In the genomic region with DNA sequence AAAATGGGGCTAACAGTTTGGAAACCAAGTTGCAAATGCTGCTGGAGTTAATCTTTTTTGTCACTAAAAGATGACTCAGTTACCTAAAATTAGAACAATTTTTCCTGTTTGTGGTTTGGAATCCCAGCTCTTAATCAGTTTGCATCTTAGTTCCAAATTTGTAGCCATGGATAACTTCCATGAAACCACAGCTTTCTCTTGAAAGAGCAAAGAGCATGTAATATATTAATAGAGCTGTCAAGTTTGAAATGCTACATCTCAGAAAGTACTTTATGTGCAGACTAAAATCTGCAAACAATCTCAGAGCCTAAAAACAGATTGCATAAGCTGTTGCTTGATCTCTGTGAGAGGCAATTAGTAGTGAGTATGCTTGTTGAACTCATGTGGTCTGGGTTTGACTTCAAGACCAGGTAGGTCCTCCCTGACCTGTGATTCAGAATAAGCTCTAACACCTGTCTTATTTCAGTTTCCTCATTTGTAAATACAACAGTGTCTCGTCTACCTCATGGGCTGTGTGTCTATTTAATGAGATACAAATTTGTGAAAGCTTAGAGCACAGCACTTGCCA, we compare ENCODE assay signal across 12 cellular contexts. TPM values are rescaled to one million over a fixed set of nuclear protein-coding genes. Genes with fewer than 3 reads are reported as not detected.
DNase-seq lines count a peak whose midpoint lies in the region; ATAC-seq, FAIRE-seq and TF ChIP-seq lines count a peak whose summit lies in the region.
"Had no signal": no experiment of that assay in that cellular context is flagged by ENCODE, and none has a peak within 500 bp of the region (broad histone marks: within the 10 kb centered on the region; RNA-seq: fewer than 3 reads in every experiment).

No MANE protein-coding gene starts in this region.

- intact Hi-C loops in endothelial cell of umbilical vein (cut with micrococcal nuclease), result no loop called here

- BruUV-seq in endothelial cell of umbilical vein (replicated peaks; lab: Mats Ljungman, UMichigan), result no TSS peak

- no peak for ATAC-seq in GM19395 (IDR thresholded peaks at IDR 0.05; ENCODE audit: unreplicated experiment)

- TF ChIP-seq CTCF in AG09319 (IDR thresholded peaks at IDR 0.05; ENCODE audit: low read depth, low read length) (no peak), endothelial cell of umbilical vein (IDR thresholded peaks at IDR 0.05; ENCODE audit: extremely low read depth in 1 of 2, insufficient read depth in 1 of 2, low read depth in 1 of 2, low read length in 2 of 2) (no peak), mesothelial cell of epicardium (IDR thresholded peaks at IDR 0.05; ENCODE audit: unreplicated experiment) (no peak)

- no peaks in the 10 kb centered on the region for H3K27me3 ChIP-seq in endothelial cell of umbilical vein (ENCODE audit: control insufficient read depth in 2 of 2, insufficient read depth in 2 of 2, low read length in 2 of 2)
- H3K27me3 ChIP-seq: spleen had no signal

- no peak overlapping the region for H3K9ac ChIP-seq in endothelial cell of umbilical vein (replicated peaks; ENCODE audit: extremely low read depth, insufficient read depth, low read length)

- H3K4me3 Mint-ChIP-seq in mesothelial cell of epicardium, result no peak overlapping the region
- H3K4me3 Mint-ChIP-seq: activated CD4-positive, alpha-beta T cell treated with anti-CD3 and anti-CD28 coated beads, Interleukin-2, amount 10 ng/mL, durations not matched to agents 7 days and 5 days had no signal

- peak; percentile 92 for FAIRE-seq in HTR-8/SVneo (lab: Jason Lieb, UNC)
- peak; percentile 40 for FAIRE-seq in endothelial cell of umbilical vein (lab: Jason Lieb, UNC)
- FAIRE-seq: H1 had no signal

- POLR2A ChIA-PET in endothelial cell of umbilical vein (lab: Charles Lee), result no interaction called here

- H3K4me2 ChIP-seq in endothelial cell of umbilical vein (ENCODE audit: insufficient read depth, low read length), result peak overlapping the region; percentile 52

- peaks cover 3% of the 10 kb centered on the region for H3K9me3 Mint-ChIP-seq in mesothelial cell of epicardium
- H3K9me3 Mint-ChIP-seq: activated CD4-positive, alpha-beta T cell treated with anti-CD3 and anti-CD28 coated beads, Interleukin-2, amount 10 ng/mL, durations not matched to agents 7 days and 5 days had no signal

- dilution Hi-C loops in endothelial cell of umbilical vein (cut with MboI; ENCODE audit: extremely low pct_ligation_motif_present, low sequenced_read_pairs), result no loop called here

- no peak for TF ChIP-seq POLR2A in endothelial cell of umbilical vein (IDR thresholded peaks at IDR 0.05; ENCODE audit: low read depth, low read length)

- no peaks in the 10 kb centered on the region for H3K27me3 Mint-ChIP-seq in mesothelial cell of epicardium (ENCODE audit: low read depth)
- H3K27me3 Mint-ChIP-seq: activated CD4-positive, alpha-beta T cell treated with anti-CD3 and anti-CD28 coated beads, Interleukin-2, amount 10 ng/mL, durations not matched to agents 7 days and 5 days had no signal

- no peaks in the 10 kb centered on the region for H3K9me3 ChIP-seq in endothelial cell of umbilical vein (replicated peaks; ENCODE audit: control insufficient read depth, insufficient read depth, low read length)
- H3K9me3 ChIP-seq: spleen had no signal

- H3K36me3 Mint-ChIP-seq in mesothelial cell of epicardium, result peaks cover 27% of the 10 kb centered on the region

- CTCF ChIA-PET in endothelial cell of umbilical vein (lab: Charles Lee), result interaction anchor here (0.9 to 2.7 kb wide), 7 partner anchors 8 to 60 kb away, joined by 3 to 10 read pairs (median 4); a partner anchor contains a TSS

- DNase-seq in AG09319 (ENCODE audit: extremely low read depth, low read depth) (peak; percentile 71), HTR-8/SVneo (ENCODE audit: insufficient read length, low spot score) (peak; percentile 56), endothelial cell of umbilical vein (ENCODE audit: low read depth, low spot score) (peak; percentile 38), mesothelial cell of epicardium (ENCODE audit: low spot score in 2 of 2, unreplicated experiment in 2 of 2) (no peak), amygdala (lab: John Stamatoyannopoulos, UW) (no peak), NCI-H1092 (lab: John Stamatoyannopoulos, UW) (no peak), UCSD-AML1 (lab: John Stamatoyannopoulos, UW; ENCODE audit: unreplicated experiment) (no peak)
- DNase-seq: activated CD4-positive, alpha-beta T cell treated with anti-CD3 and anti-CD28 coated beads, Interleukin-2, amount 10 ng/mL, durations not matched to agents 7 days and 5 days; NCI-H146; spleen had no signal

- no peak overlapping the region for H2AFZ ChIP-seq in endothelial cell of umbilical vein (ENCODE audit: low read depth, low read length)

- H3K36me3 ChIP-seq in endothelial cell of umbilical vein (ENCODE audit: control insufficient read depth in 2 of 2, extremely low read depth in 1 of 2, insufficient read depth in 2 of 2, low read length in 2 of 2), result peaks cover 2 to 3% of the 10 kb centered on the region in 2 experiments

- H3K4me1 Mint-ChIP-seq in mesothelial cell of epicardium, result peaks cover 6% of the 10 kb centered on the region

- H3K9me1 ChIP-seq in endothelial cell of umbilical vein (replicated peaks; ENCODE audit: control insufficient read depth, extremely low read depth, insufficient read depth, low read length), result no peaks in the 10 kb centered on the region

- H3K79me2 ChIP-seq in endothelial cell of umbilical vein (ENCODE audit: control insufficient read depth, insufficient read depth, low read length), result peaks cover 2% of the 10 kb centered on the region

- peaks cover 16% of the 10 kb centered on the region for H3K4me1 ChIP-seq in endothelial cell of umbilical vein (ENCODE audit: control insufficient read depth, extremely low read depth, insufficient read depth, low read length)

- H3K4me3 ChIP-seq in endothelial cell of umbilical vein (replicated peaks in 1 of 3; ENCODE audit: insufficient read depth in 1 of 3, low read depth in 1 of 3, low read length in 3 of 3), result peak overlapping the region in 1 of 3 experiments; percentile 8
- H3K4me3 ChIP-seq: spleen had no signal

- H4K20me1 ChIP-seq in endothelial cell of umbilical vein (replicated peaks; ENCODE audit: control insufficient read depth, extremely low read depth, insufficient read depth, low read length), result no peaks in the 10 kb centered on the region

- peak overlapping the region; percentile 15 for H3K27ac ChIP-seq in endothelial cell of umbilical vein (ENCODE audit: insufficient read depth, low read depth, low read length)

- peak overlapping the region; percentile 12 for H3K27ac Mint-ChIP-seq in mesothelial cell of epicardium
- H3K27ac Mint-ChIP-seq: activated CD4-positive, alpha-beta T cell treated with anti-CD3 and anti-CD28 coated beads, Interleukin-2, amount 10 ng/mL, durations not matched to agents 7 days and 5 days had no signal

TF ChIP-seq in endothelial cell of umbilical vein, 7 proteins besides CTCF, POLR2A, EP300 and RAD21:
- TF ChIP-seq FOS (IDR thresholded peaks at IDR 0.05; ENCODE audit: borderline replicate concordance, insufficient read depth, low read length) (peak; percentile 57), MYC (IDR thresholded peaks at IDR 0.05; ENCODE audit: low read depth, low read length) (no peak), POLR2AphosphoS5 (IDR thresholded peaks at IDR 0.05; ENCODE audit: insufficient read depth, low read depth, low read length) (no peak)

RNA-seq across cellular contexts. Expression of a gene that starts 23.5 kb away (rescaled TPM):
- total RNA-seq in endothelial cell of umbilical vein, result 9.8 and 10.0 TPM in 2 replicates
- polyA plus RNA-seq in endothelial cell of umbilical vein, result 11.2 and 13.0 TPM in 2 replicates
- polyA plus RNA-seq in endothelial cell of umbilical vein (2011; cell fraction: cytosol; rRNA removed), result 10.3 and 11.2 TPM in 2 replicates
- 43.2 and 43.7 TPM in 2 replicates for polyA plus RNA-seq in endothelial cell of umbilical vein (2011; cell fraction: nucleus; rRNA removed)
- 7.8 and 8.3 TPM in 2 replicates for polyA plus RNA-seq in endothelial cell of umbilical vein (2012)
- polyA minus RNA-seq in endothelial cell of umbilical vein, result 15.4 and 18.1 TPM in 2 replicates
- polyA minus RNA-seq in endothelial cell of umbilical vein (2011; cell fraction: cytosol; rRNA and poly(A)+ RNA removed), result 8.8 TPM
- polyA minus RNA-seq in endothelial cell of umbilical vein (2011; cell fraction: nucleus; rRNA and poly(A)+ RNA removed), result 14.1 and 23.6 TPM in 2 replicates
- total RNA-seq in mesothelial cell of epicardium, result 15.2 to 16.7 TPM (median 15.9 TPM) in 3 replicates

RNA-seq across cellular contexts. Expression of a gene that starts 59.5 kb away (rescaled TPM):
- 35.5 and 46.0 TPM in 2 replicates for total RNA-seq in endothelial cell of umbilical vein
- 38.2 and 41.0 TPM in 2 replicates for polyA plus RNA-seq in endothelial cell of umbilical vein
- 47.3 and 52.7 TPM in 2 replicates for polyA plus RNA-seq in endothelial cell of umbilical vein (2011; cell fraction: cytosol; rRNA removed)
- 39.0 and 45.2 TPM in 2 replicates for polyA plus RNA-seq in endothelial cell of umbilical vein (2011; cell fraction: nucleus; rRNA removed)
- polyA plus RNA-seq in endothelial cell of umbilical vein (2012), result 17.4 and 39.7 TPM in 2 replicates
- polyA minus RNA-seq in endothelial cell of umbilical vein, result 28.5 and 35.0 TPM in 2 replicates
- polyA minus RNA-seq in endothelial cell of umbilical vein (2011; cell fraction: cytosol; rRNA and poly(A)+ RNA removed), result 57.0 TPM
- polyA minus RNA-seq in endothelial cell of umbilical vein (2011; cell fraction: nucleus; rRNA and poly(A)+ RNA removed), result 18.4 and 21.3 TPM in 2 replicates
- total RNA-seq in mesothelial cell of epicardium, result 10.2 to 11.5 TPM (median 10.8 TPM) in 3 replicates

Comparison
In these comparisons a context has a peak if more than half of its experiments do, and no peak if none do; other contexts are left out.
1. DNase-seq: peak in AG09319 (single experiment), HTR-8/SVneo (single experiment) and endothelial cell of umbilical vein (single experiment); none in mesothelial cell of epicardium (0 of 2), amygdala (0 of 56), NCI-H1092 (single experiment) and UCSD-AML1 (single experiment).